In genomic region chr16:86516618-86517003, GRCh38 we compare ENCODE assay signal across 17 cellular contexts. TPM values are rescaled to one million over a fixed set of nuclear protein-coding genes. Genes with fewer than 3 reads are reported as not detected.
DNase-seq lines count a peak whose midpoint lies in the region; ATAC-seq and TF ChIP-seq lines count a peak whose summit lies in the region.
"Had no signal": no experiment of that assay in that cellular context is flagged by ENCODE, and none has a peak within 500 bp of the region (broad histone marks: within the 10 kb centered on the region; RNA-seq: fewer than 3 reads in every experiment).

No MANE protein-coding gene starts in this region.

- peak overlapping the region; percentile 3 to 54 for H2BK12ac ChIP-seq in mesenchymal stem cell (ENCODE audit: low read length in 2 of 2)

- peak overlapping the region; percentile 91 for H4K8ac ChIP-seq in mesenchymal stem cell (ENCODE audit: low read length)

- no peak for TF ChIP-seq CTCF in colonic mucosa (IDR thresholded peaks at IDR 0.05)
- no peak for TF ChIP-seq CTCF in coronary artery (IDR thresholded peaks at IDR 0.05)

- peak overlapping the region in 1 of 2 experiments; percentile 46 for H3K23ac ChIP-seq in mesenchymal stem cell (ENCODE audit: low read length in 2 of 2)

- H3K36me3 Mint-ChIP-seq in stimulated activated naive B cell treated with anti-CD40 and anti-IgM and Interleukin-4, amounts not matched to agents 10 μg/mL and 1 μg/mL and 100 μg/mL, for 72 hours: no peaks in the 10 kb centered on the region
- H3K36me3 Mint-ChIP-seq: CD4-positive, CD25-positive, alpha-beta regulatory T cell had no signal

- peak overlapping the region; percentile 92 to 98 for H3K4ac ChIP-seq in mesenchymal stem cell (ENCODE audit: low read depth in 1 of 2, low read length in 2 of 2)

- no peak overlapping the region for H2AK5ac ChIP-seq in mesenchymal stem cell (ENCODE audit: low read length, severe bottlenecking)

- 2% methylated on average over 29 of the region's 29 CpGs for WGBS in mesenchymal stem cell

- no peaks in the 10 kb centered on the region for H3K9me3 ChIP-seq in MG63
- no peaks in the 10 kb centered on the region for H3K9me3 ChIP-seq in colonic mucosa
- no peaks in the 10 kb centered on the region for H3K9me3 ChIP-seq in mesenchymal stem cell (ENCODE audit: control insufficient read depth, low read length)

- peak overlapping the region; percentile 21 to 92 for H3K14ac ChIP-seq in mesenchymal stem cell (ENCODE audit: low read length in 2 of 2)

- intact Hi-C loops in colonic mucosa (cut with DNase I): loop anchor here (2.0 to 10.0 kb wide), 2 partner anchors 176 to 322 kb away; no protein-coding TSS in a partner anchor

- peak overlapping the region; percentile 85 for H3K27ac Mint-ChIP-seq in stimulated activated naive B cell treated with anti-CD40 and anti-IgM and Interleukin-4, amounts not matched to agents 10 μg/mL and 1 μg/mL and 100 μg/mL, for 72 hours
- H3K27ac Mint-ChIP-seq: dendritic cell treated with granulocyte-macrophage colony-stimulating factor and Interleukin-4, amounts not matched to agents 40 ng/mL and 50 ng/mL, for 4 days had no signal

- peak overlapping the region in 1 of 2 donors; percentile 55 for H3K4me3 Mint-ChIP-seq in stimulated activated naive B cell treated with anti-CD40 and anti-IgM and Interleukin-4, amounts not matched to agents 10 μg/mL and 1 μg/mL and 100 μg/mL, for 72 hours
- H3K4me3 Mint-ChIP-seq: CD4-positive, CD25-positive, alpha-beta regulatory T cell; dendritic cell treated with granulocyte-macrophage colony-stimulating factor and Interleukin-4, amounts not matched to agents 40 ng/mL and 50 ng/mL, for 4 days had no signal

- no peaks in the 10 kb centered on the region for H3K27me3 ChIP-seq in MG63
- peaks cover 51% of the 10 kb centered on the region for H3K27me3 ChIP-seq in colonic mucosa
- peaks cover 84 to 88% of the 10 kb centered on the region in 2 experiments for H3K27me3 ChIP-seq in mesenchymal stem cell (ENCODE audit: control insufficient read depth in 1 of 2, insufficient read depth in 1 of 2, low read length in 2 of 2)

- no peak overlapping the region for H3K4me2 ChIP-seq in mesenchymal stem cell (ENCODE audit: low read length, poor library complexity, severe bottlenecking)
- H3K4me2 ChIP-seq: PC-9 had no signal

- H2BK15ac ChIP-seq in mesenchymal stem cell (ENCODE audit: low read depth, poor library complexity, severe bottlenecking): no peak overlapping the region

- H3K9ac ChIP-seq in colonic mucosa (ENCODE audit: low read depth in 2 of 2, low read length in 2 of 2): peak overlapping the region; percentile 68 to 76
- H3K9ac ChIP-seq in mesenchymal stem cell (ENCODE audit: low read length): no peak overlapping the region

- peak overlapping the region; percentile 77 for H2BK120ac ChIP-seq in mesenchymal stem cell (ENCODE audit: low read depth, low read length)

- H3K4me1 ChIP-seq in colonic mucosa: no peaks in the 10 kb centered on the region
- peaks cover 22% of the 10 kb centered on the region for H3K4me1 ChIP-seq in mesenchymal stem cell (ENCODE audit: control insufficient read depth, insufficient read depth, low read depth, low read length)

- H4K91ac ChIP-seq in mesenchymal stem cell (ENCODE audit: low read length): peak overlapping the region; percentile 76

- DNase-seq in MG63 (peak; percentile 11), colonic mucosa (no peak), mesenchymal stem cell (peak; percentile 66), H4 (ENCODE audit: low spot score) (no peak), coronary artery (ENCODE audit: low spot score) (no peak), NCI-H2171 treated with DMSO at 0.1 percent for 48 hours (lab: John Stamatoyannopoulos, UW) (no peak)
- no peak for DNase-seq in stimulated activated naive B cell treated with anti-CD40 and anti-IgM and Interleukin-4, amounts not matched to agents 10 μg/mL and 1 μg/mL and 100 μg/mL, for 72 hours
- DNase-seq in stimulated activated naive CD4-positive, alpha-beta T cell treated with Interleukin-2 at 50 U/mL for 16 hours (lab: John Stamatoyannopoulos, UW): no peak
- DNase-seq: activated CD4-positive, CD25-positive, alpha-beta regulatory T cell; CD4-positive, CD25-positive, alpha-beta regulatory T cell; EL; NCI-H187 treated with DMSO at 0.1 percent for 48 hours; NCI-H524; PC-9 had no signal

- no peak overlapping the region for H2AFZ ChIP-seq in mesenchymal stem cell (ENCODE audit: low read depth, low read length)
- H2AFZ ChIP-seq: PC-9 had no signal

- no peaks in the 10 kb centered on the region for H3K9me3 Mint-ChIP-seq in stimulated activated naive B cell treated with anti-CD40 and anti-IgM and Interleukin-4, amounts not matched to agents 10 μg/mL and 1 μg/mL and 100 μg/mL, for 72 hours
- H3K9me3 Mint-ChIP-seq: dendritic cell treated with granulocyte-macrophage colony-stimulating factor and Interleukin-4, amounts not matched to agents 40 ng/mL and 50 ng/mL, for 4 days had no signal

- H3K4me1 Mint-ChIP-seq in stimulated activated naive B cell treated with anti-CD40 and anti-IgM and Interleukin-4, amounts not matched to agents 10 μg/mL and 1 μg/mL and 100 μg/mL, for 72 hours: peaks cover 10 to 38% of the 10 kb centered on the region in 2 donors

- no peak for ATAC-seq in stimulated activated naive B cell treated with anti-CD40 and anti-IgM and Interleukin-4, amounts not matched to agents 10 μg/mL and 1 μg/mL and 100 μg/mL, for 72 hours (replicated peaks)
- ATAC-seq: GM12878 had no signal

- H3K27ac ChIP-seq in colonic mucosa (peak overlapping the region; percentile 65), mesenchymal stem cell (ENCODE audit: low read length, poor library complexity, severe bottlenecking) (no peak overlapping the region), coronary artery (no peak overlapping the region)
- H3K27ac ChIP-seq: PC-9 had no signal

- no peak overlapping the region for H3K4me3 ChIP-seq in MG63
- peak overlapping the region; percentile 28 for H3K4me3 ChIP-seq in colonic mucosa
- H3K4me3 ChIP-seq in mesenchymal stem cell (ENCODE audit: insufficient read depth in 1 of 2, low read depth in 1 of 2, low read length in 2 of 2): no peak overlapping the region
- H3K4me3 ChIP-seq in coronary artery: no peak overlapping the region
- H3K4me3 ChIP-seq: GM12878, PC-9 had no signal

- H3K27me3 Mint-ChIP-seq in stimulated activated naive B cell treated with anti-CD40 and anti-IgM and Interleukin-4, amounts not matched to agents 10 μg/mL and 1 μg/mL and 100 μg/mL, for 72 hours: peaks cover 74 to 92% of the 10 kb centered on the region in 2 donors

- peak overlapping the region; percentile 93 to 98 for H3K18ac ChIP-seq in mesenchymal stem cell (ENCODE audit: low read depth in 1 of 2, low read length in 2 of 2)

- H3K79me1 ChIP-seq in mesenchymal stem cell (replicated peaks; ENCODE audit: low read length, poor library complexity, severe bottlenecking): no peaks in the 10 kb centered on the region

- H3K36me3 ChIP-seq in MG63 (peaks cover 60% of the 10 kb centered on the region), colonic mucosa (no peaks in the 10 kb centered on the region), mesenchymal stem cell (ENCODE audit: control insufficient read depth in 1 of 2, insufficient read depth in 2 of 2, low read depth in 1 of 2, low read length in 2 of 2) (no peaks in the 10 kb centered on the region)

- H2BK5ac ChIP-seq in mesenchymal stem cell (ENCODE audit: low read depth, low read length, poor library complexity, severe bottlenecking): no peak overlapping the region

RNA-seq across cellular contexts. Expression of gene FOXF1, which starts 6.3 kb away (rescaled TPM):
- total RNA-seq in MG63 (2014; rRNA removed; shearing (Covaris generic); ENCODE audit: low replicate concordance): 8.9 and 13.0 TPM in 2 replicates
- 10 to 100 TPM in 1 of 2 donors, 1 to 10 TPM in 1; 6.3 to 12.1 TPM for total RNA-seq in colonic mucosa
- 145 TPM for polyA plus RNA-seq in mesenchymal stem cell (2013, experiment 1 of 2)
- 149 TPM for polyA plus RNA-seq in mesenchymal stem cell (2013, experiment 2 of 2)
- total RNA-seq in H4 (2014; rRNA removed; shearing (Covaris generic)): 12.3 and 20.2 TPM in 2 replicates
- total RNA-seq: CD4-positive, CD25-positive, alpha-beta regulatory T cell; GM12878; MCF 10A; PC-9 had no signal
- polyA plus RNA-seq: CD4-positive, CD25-positive, alpha-beta regulatory T cell had no signal

RNA-seq across cellular contexts. Expression of gene MTHFSD, which starts 38.4 kb away (rescaled TPM):
- total RNA-seq in MG63 (2014; rRNA removed; shearing (Covaris generic); ENCODE audit: low replicate concordance): 40.8 and 43.8 TPM in 2 replicates
- total RNA-seq in colonic mucosa: 10 to 100 TPM; 15.4 to 23.7 TPM
- 8.3 TPM for polyA plus RNA-seq in mesenchymal stem cell (2013, experiment 1 of 2)
- polyA plus RNA-seq in mesenchymal stem cell (2013, experiment 2 of 2): 6.8 TPM
- 9.6 and 10.0 TPM in 2 replicates for total RNA-seq in H4 (2014; rRNA removed; shearing (Covaris generic))

RNA-seq across cellular contexts. Expression of gene FOXC2, which starts 50.0 kb away (rescaled TPM):
- total RNA-seq in MG63 (2014; rRNA removed; shearing (Covaris generic); ENCODE audit: low replicate concordance): 4.6 and 7.1 TPM in 2 replicates
- under 1 TPM; 0.11 to 0.22 TPM for total RNA-seq in colonic mucosa
- polyA plus RNA-seq in mesenchymal stem cell (2013, experiment 1 of 2): 2.7 TPM
- polyA plus RNA-seq in mesenchymal stem cell (2013, experiment 2 of 2): 2.8 TPM
- total RNA-seq in H4 (2014; rRNA removed; shearing (Covaris generic)): 0.12 and 0.60 TPM in 2 replicates
- total RNA-seq: CD4-positive, CD25-positive, alpha-beta regulatory T cell; GM12878; PC-9 had no signal
- polyA plus RNA-seq: CD4-positive, CD25-positive, alpha-beta regulatory T cell; GM12878 had no signal

Comparison
In these comparisons a context has a peak if more than half of its experiments do, and no peak if none do; other contexts are left out.
1. DNase-seq: peak in MG63 (single experiment) and mesenchymal stem cell (single experiment); none in colonic mucosa (single experiment), stimulated activated naive B cell treated with anti-CD40 and anti-IgM and Interleukin-4, amounts not matched to agents 10 μg/mL and 1 μg/mL and 100 μg/mL, for 72 hours (single experiment), stimulated activated naive CD4-positive, alpha-beta T cell treated with Interleukin-2 at 50 U/mL for 16 hours (single experiment), H4 (single experiment), coronary artery (single experiment) and NCI-H2171 treated with DMSO at 0.1 percent for 48 hours (single experiment).